Comparison of ENCODE assay signal across 29 cellular contexts in genomic region chr15:44595246-44595645, GRCh38. TPM values are rescaled to one million over a fixed set of nuclear protein-coding genes. Genes with fewer than 3 reads are reported as not detected.
DNase-seq lines count a peak whose midpoint lies in the region; ATAC-seq, FAIRE-seq and TF ChIP-seq lines count a peak whose summit lies in the region.
"Had no signal": no experiment of that assay in that cellular context is flagged by ENCODE, and none has a peak within 500 bp of the region (broad histone marks: within the 10 kb centered on the region; RNA-seq: fewer than 3 reads in every experiment).

No MANE protein-coding gene starts in this region.

- H3K27me3 ChIP-seq in right lobe of liver (no peaks in the 10 kb centered on the region), HepG2 (ENCODE audit: control insufficient read depth in 1 of 2, insufficient read depth in 2 of 2, low read length in 2 of 2) (no peaks in the 10 kb centered on the region), ovary (no peaks in the 10 kb centered on the region)
- H3K27me3 ChIP-seq: ascending aorta, esophagus squamous epithelium, neural progenitor cell, Peyer's patch, SJCRH30, tibial nerve had no signal

- BruUV-seq in HepG2 (replicated peaks; lab: Mats Ljungman, UMichigan), result no TSS peak

- H3K9ac ChIP-seq in HepG2 (ENCODE audit: insufficient read depth, low read depth, low read length), result no peak overlapping the region
- H3K9ac ChIP-seq: neural progenitor cell had no signal

- H3K27ac ChIP-seq in right lobe of liver, result no peak overlapping the region
- no peak overlapping the region for H3K27ac ChIP-seq in HepG2 (ENCODE audit: extremely low read length, insufficient read depth, low read length)
- no peak overlapping the region for H3K27ac ChIP-seq in ovary
- H3K27ac ChIP-seq: ascending aorta, esophagus squamous epithelium, neural progenitor cell, Peyer's patch, psoas muscle, SJCRH30, tibial nerve had no signal

- H4K20me1 ChIP-seq in HepG2 (ENCODE audit: insufficient read depth, low read length), result no peaks in the 10 kb centered on the region

- TF ChIP-seq EP300 in HepG2 (IDR thresholded peaks at IDR 0.05; ENCODE audit: low read depth in 2 of 2, low read length in 2 of 2) (no peak), HepG2 (CRISPR knock-in tag; IDR thresholded peaks at IDR 0.05; ENCODE audit: borderline replicate concordance) (no peak), ovary (IDR thresholded peaks at IDR 0.05) (no peak)

- no peak for TF ChIP-seq RAD21 in HepG2 (CRISPR knock-in tag; IDR thresholded peaks at IDR 0.05)

- no peak overlapping the region for H3K4me2 ChIP-seq in HepG2 (ENCODE audit: low read depth, low read length)
- H3K4me2 ChIP-seq: neural progenitor cell had no signal

- H3K4me3 ChIP-seq in right lobe of liver, result no peak overlapping the region
- H3K4me3 ChIP-seq in HepG2 (replicated peaks in 1 of 3; ENCODE audit: insufficient read depth in 1 of 3, low read depth in 2 of 3, low read length in 3 of 3), result no peak overlapping the region
- no peak overlapping the region for H3K4me3 ChIP-seq in fibroblast of villous mesenchyme (ENCODE audit: low read depth, low read length)
- H3K4me3 ChIP-seq in ovary, result no peak overlapping the region
- H3K4me3 ChIP-seq: ascending aorta, esophagus squamous epithelium, neural progenitor cell, Peyer's patch, psoas muscle, SJCRH30, tibial nerve had no signal

- H3K9me3 ChIP-seq in right lobe of liver, result no peaks in the 10 kb centered on the region
- no peaks in the 10 kb centered on the region for H3K9me3 ChIP-seq in HepG2 (ENCODE audit: low read length)
- H3K9me3 ChIP-seq in ovary, result no peaks in the 10 kb centered on the region
- H3K9me3 ChIP-seq: ascending aorta, esophagus squamous epithelium, Peyer's patch, psoas muscle, SJCRH30, tibial nerve had no signal

- CTCF ChIA-PET in HepG2 (lab: Yijun Ruan, JAX; ENCODE audit: low intra/inter-chr PET ratio, low total read pairs) (no interaction called here), T-cell (lab: Charles Lee) (no interaction called here)

- no peak for FAIRE-seq in HepG2 (lab: Jason Lieb, UNC)

- peak overlapping the region; percentile 80 to 86 for H3K27ac Mint-ChIP-seq in T-cell
- H3K27ac Mint-ChIP-seq: neural progenitor cell, WTC11 had no signal

- ATAC-seq in right lobe of liver, result peak; percentile 62 to 81 (median 70)
- no peak for ATAC-seq in HepG2
- ATAC-seq in T-cell (replicated peaks in 1 of 4), result no peak
- ATAC-seq in HG03439 (IDR thresholded peaks at IDR 0.05; ENCODE audit: unreplicated experiment), result no peak
- ATAC-seq: left cardiac atrium; psoas muscle; stimulated activated naive CD8-positive, alpha-beta T cell treated with anti-CD3 and anti-CD28 coated beads, Interleukin-15, Interleukin-2, amounts not matched to agents 100 U/mL and 50 U/mL, for 24 hours; WTC11 had no signal

- in situ Hi-C loops in HepG2 (cut with HindIII; ENCODE audit: extremely low pct_ligation_motif_present, low pct_unique_long_range_greater_than_20kb), result loop anchor here (25.0 kb wide), 1 partner anchor 317 kb away; no protein-coding TSS in a partner anchor

- no peak overlapping the region for H2AFZ ChIP-seq in HepG2 (ENCODE audit: low read length)
- H2AFZ ChIP-seq: neural progenitor cell had no signal

- DNase-seq in right lobe of liver (peak in 2 of 3 donors; percentile 52 to 54), HepG2 (ENCODE audit: low spot score) (no peak), T-cell (no peak), fibroblast of villous mesenchyme (ENCODE audit: low read depth) (peak; percentile 15), ovary (no peak), NK-92 (lab: John Stamatoyannopoulos, UW; ENCODE audit: unreplicated experiment) (no peak), NCI-H1417 treated with DMSO at 0.1 percent for 48 hours (lab: John Stamatoyannopoulos, UW) (no peak)
- DNase-seq: activated CD8-positive, alpha-beta memory T cell treated with anti-CD3 and anti-CD28 coated beads for 24 hours; activated gamma-delta T cell; COR-L47; DMS79 treated with DMSO at 0.1 percent for 48 hours; effector CD4-positive, alpha-beta T cell; esophagus squamous epithelium; GOT3; left cardiac atrium; midbrain; NCI-H1105; NCI-H2081; NK-92 treated with Interleukin-12 subunit alpha and Interleukin-12 subunit beta, amount 100 ng/mL, for 24 hours; Peyer's patch; psoas muscle; SJCRH30; stimulated activated CD4-positive, alpha-beta T cell treated with anti-CD3 and anti-CD28 coated beads, Interleukin-1b, Interleukin-23, amount 100 ng/mL, for 48 hours; stimulated activated naive CD8-positive, alpha-beta T cell treated with anti-CD3 and anti-CD28 coated beads, Interleukin-15, Interleukin-2, amounts not matched to agents 100 U/mL and 50 U/mL, for 24 hours had no signal

- no peaks in the 10 kb centered on the region for H3K27me3 Mint-ChIP-seq in T-cell

- H3K36me3 ChIP-seq in right lobe of liver, result peaks cover 0 to 96% (median 35%) of the 10 kb centered on the region in 4 donors
- peaks cover 14 to 53% of the 10 kb centered on the region in 2 experiments for H3K36me3 ChIP-seq in HepG2 (replicated peaks in 1 of 2; ENCODE audit: control insufficient read depth in 1 of 2, insufficient read depth in 2 of 2, low read length in 2 of 2)
- H3K36me3 ChIP-seq in ovary, result peaks cover 2% of the 10 kb centered on the region
- H3K36me3 ChIP-seq: neural progenitor cell had no signal

- H3K36me3 Mint-ChIP-seq in T-cell, result peaks cover 40% of the 10 kb centered on the region

- H3K4me3 Mint-ChIP-seq in T-cell, result no peak overlapping the region
- H3K4me3 Mint-ChIP-seq: neural progenitor cell, WTC11 had no signal

- no peak for TF ChIP-seq POLR2A in right lobe of liver (IDR thresholded peaks at IDR 0.05)
- TF ChIP-seq POLR2A in HepG2 (IDR thresholded peaks at IDR 0.05; ENCODE audit: insufficient read depth in 1 of 2, low read depth in 2 of 2, low read length in 2 of 2), result no peak
- TF ChIP-seq POLR2A in ovary (IDR thresholded peaks at IDR 0.05), result no peak

- no peak for TF ChIP-seq CTCF in right lobe of liver (IDR thresholded peaks at IDR 0.05)
- TF ChIP-seq CTCF in HepG2 (CRISPR knock-in tag; IDR thresholded peaks at IDR 0.05), result no peak
- TF ChIP-seq CTCF in fibroblast of villous mesenchyme (IDR thresholded peaks at IDR 0.05; ENCODE audit: insufficient read depth, low read depth, low read length), result no peak
- no peak for TF ChIP-seq CTCF in ovary (IDR thresholded peaks at IDR 0.05)

- no peaks in the 10 kb centered on the region for H3K9me3 Mint-ChIP-seq in T-cell
- H3K9me3 Mint-ChIP-seq: neural progenitor cell, WTC11 had no signal

- WGBS in right lobe of liver (ENCODE audit: insufficient coverage, low coverage, low lambda C conversion rate, missing lambda C conversion rate), result 27% methylated on average over 1 of the region's 1 CpG
- 93% methylated on average over 1 of the region's 1 CpG for WGBS in HepG2 (ENCODE audit: low lambda C conversion rate)
- 13 to 40% (median 25%) methylated on average over 1 of the region's 1 CpG for WGBS in ovary, 3 donors

- POLR2A ChIA-PET in HepG2 (lab: Yijun Ruan, JAX), result no interaction called here
- POLR2A ChIA-PET in T-cell (lab: Charles Lee), result no interaction called here

- H3K79me2 ChIP-seq in HepG2 (ENCODE audit: insufficient read depth, low read length), result no peaks in the 10 kb centered on the region

- H3K4me1 ChIP-seq in right lobe of liver (peaks cover 0 to 2% (median 0%) of the 10 kb centered on the region in 4 donors), HepG2 (ENCODE audit: insufficient read depth, low read length) (no peaks in the 10 kb centered on the region), ovary (ENCODE audit: insufficient read depth) (no peaks in the 10 kb centered on the region)
- H3K4me1 ChIP-seq: ascending aorta, neural progenitor cell, Peyer's patch, psoas muscle, SJCRH30, tibial nerve had no signal

- intact Hi-C loops in right lobe of liver (cut with DNase I) (no loop called here), HepG2 (cut with micrococcal nuclease; ENCODE audit: unreplicated experiment) (no loop called here), ovary (cut with DNase I) (no loop called here)

- peaks cover 21 to 33% (median 23%) of the 10 kb centered on the region in 3 donors for H3K4me1 Mint-ChIP-seq in T-cell
- H3K4me1 Mint-ChIP-seq: neural progenitor cell, WTC11 had no signal

TF ChIP-seq in HepG2, 621 proteins besides CTCF, POLR2A, EP300 and RAD21:
- no peak for TF ChIP-seq TOPORS (CRISPR knock-in tag; IDR thresholded peaks at IDR 0.05)

RNA-seq across cellular contexts. Expression of gene EIF3J, which starts 58.3 kb away (rescaled TPM):
- total RNA-seq in right lobe of liver (10 to 100 TPM; 30.1 to 59.8 (median 45.9) TPM), HepG2 (2016; rRNA removed; fragmentation: Illumina TruSeq; extraction: Trizol) (69.2 and 105 TPM in 2 replicates), T-cell (10 to 100 TPM; 58.2 to 68.3 (median 64.4) TPM), fibroblast of villous mesenchyme (39.3 and 52.2 TPM in 2 replicates), ovary (10 to 100 TPM; 27.6 to 62.6 (median 49.0) TPM)
- 16.1 and 18.9 TPM in 2 replicates for total RNA-seq in HepG2 (2016; cell fraction: cytosol; rRNA removed; fragmentation: Illumina TruSeq; extraction: Trizol; ENCODE audit: low read depth)
- 77.9 and 106 TPM in 2 replicates for total RNA-seq in HepG2 (2016; cell fraction: insoluble cytoplasmic fraction; rRNA removed; fragmentation: Illumina TruSeq; extraction: Trizol)
- 41.7 and 51.2 TPM in 2 replicates for total RNA-seq in HepG2 (2016; cell fraction: membrane; rRNA removed; fragmentation: Illumina TruSeq; extraction: Trizol)
- 48.7 and 56.0 TPM in 2 replicates for total RNA-seq in HepG2 (2016; cell fraction: nucleus; rRNA removed; fragmentation: Illumina TruSeq; extraction: Trizol)
- polyA plus RNA-seq in HepG2 (2011; rRNA removed) (45.2 and 51.7 TPM in 2 replicates), ovary (10 to 100 TPM; 27.0 to 65.3 TPM)
- polyA plus RNA-seq in HepG2 (2011; cell fraction: cytosol; rRNA removed), result 23.3 and 41.0 TPM in 2 replicates
- polyA plus RNA-seq in HepG2 (2011; cell fraction: nucleus; rRNA removed), result 16.0 and 23.8 TPM in 2 replicates
- polyA plus RNA-seq in HepG2 (2012), result 72.7 and 92.6 TPM in 2 replicates
- 19.2 and 23.1 TPM in 2 replicates for polyA plus RNA-seq in HepG2 (2016; cell fraction: cytosol; fragmentation: Illumina TruSeq; extraction: Trizol; ENCODE audit: low read depth)
- 189 and 199 TPM in 2 replicates for polyA plus RNA-seq in HepG2 (2016; cell fraction: insoluble cytoplasmic fraction; fragmentation: Illumina TruSeq; extraction: Trizol; ENCODE audit: low read depth)
- polyA plus RNA-seq in HepG2 (2016; cell fraction: membrane; fragmentation: Illumina TruSeq; extraction: Trizol; ENCODE audit: low read depth), result 38.7 and 43.5 TPM in 2 replicates
- polyA plus RNA-seq in HepG2 (2016; cell fraction: nucleus; fragmentation: Illumina TruSeq; extraction: Trizol; ENCODE audit: insufficient read depth, low read depth), result 92.1 and 94.0 TPM in 2 replicates
- 39.8 and 76.3 TPM in 2 replicates for polyA minus RNA-seq in HepG2 (2011; rRNA and poly(A)+ RNA removed; ENCODE audit: low replicate concordance)
- polyA minus RNA-seq in HepG2 (2011; cell fraction: cytosol; rRNA and poly(A)+ RNA removed), result 33.9 and 34.6 TPM in 2 replicates
- 44.8 and 55.7 TPM in 2 replicates for polyA minus RNA-seq in HepG2 (2011; cell fraction: nucleus; rRNA and poly(A)+ RNA removed)

Comparison
In these comparisons a context has a peak if more than half of its experiments do, and no peak if none do; other contexts are left out.
1. ATAC-seq: peak in right lobe of liver (4 of 4); none in HepG2 (single experiment), T-cell (0 of 4) and HG03439 (single experiment).
2. DNase-seq: peak in right lobe of liver (2 of 3) and fibroblast of villous mesenchyme (single experiment); none in HepG2 (single experiment), T-cell (0 of 34), ovary (0 of 5), NK-92 (single experiment) and NCI-H1417 treated with DMSO at 0.1 percent for 48 hours (single experiment).